Comparison of ENCODE assay signal across 2 cellular contexts in the genomic region with DNA sequence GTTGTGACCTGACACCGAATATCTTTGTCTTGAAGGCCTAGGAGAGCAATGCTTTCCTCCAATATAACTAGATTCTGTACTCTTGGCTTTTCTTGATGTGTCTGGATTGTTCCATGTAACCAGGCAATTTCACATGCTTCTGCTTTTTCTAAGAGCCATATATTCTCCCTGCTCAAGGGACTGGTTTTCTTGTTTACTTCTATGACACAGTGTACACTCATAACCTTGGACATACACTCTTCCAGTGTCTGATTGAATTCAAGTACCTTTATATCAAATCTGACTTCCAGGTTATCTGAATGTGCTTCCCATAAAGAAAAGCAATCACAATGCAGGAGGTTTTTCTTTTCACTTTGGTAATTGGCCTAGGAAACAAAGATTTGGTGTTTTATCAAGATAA.
TF ChIP-seq lines count a peak whose summit lies in the region.

No MANE protein-coding gene starts in this region.

TF ChIP-seq in GM12891, 5 proteins besides CTCF, POLR2A, EP300 and RAD21:
- no peak for TF ChIP-seq POLR2AphosphoS5 (IDR thresholded peaks at IDR 0.05; ENCODE audit: low read depth, low read length)
- no peak for TF ChIP-seq PAX5 (IDR thresholded peaks at IDR 0.05; ENCODE audit: insufficient read depth, low read length, severe bottlenecking)
- no peak for TF ChIP-seq POU2F2 (IDR thresholded peaks at IDR 0.05; ENCODE audit: low read depth, low read length)
- TF ChIP-seq TAF1 (IDR thresholded peaks at IDR 0.05; ENCODE audit: low read depth, low read length), result no peak
- no peak for TF ChIP-seq SPI1 (IDR thresholded peaks at IDR 0.05; ENCODE audit: low read depth, low read length)
TF ChIP-seq in GM12891: peak in this region for 0.

TF ChIP-seq in H1, 55 proteins besides CTCF, POLR2A, EP300 and RAD21:
- TF ChIP-seq KDM4A (IDR thresholded peaks at IDR 0.05; ENCODE audit: low read depth, low read length, severe bottlenecking) (no peak), SRF (IDR thresholded peaks at IDR 0.05; ENCODE audit: low read depth, low read length) (no peak), CHD1 (IDR thresholded peaks at IDR 0.05; ENCODE audit: low read depth, low read length) (no peak), HDAC6 (IDR thresholded peaks at IDR 0.05; ENCODE audit: low read depth, low read length) (no peak), JUN (IDR thresholded peaks at IDR 0.05; ENCODE audit: low read depth, low read length) (no peak), GTF2F1 (IDR thresholded peaks at IDR 0.05; ENCODE audit: borderline replicate concordance, low read depth, low read length) (no peak), NANOG (IDR thresholded peaks at IDR 0.05; ENCODE audit: insufficient read depth, low read depth, low read length, poor library complexity, severe bottlenecking) (no peak), CREB1 (IDR thresholded peaks at IDR 0.05) (no peak), SIRT6 (IDR thresholded peaks at IDR 0.05; ENCODE audit: low read length) (no peak), CBX8 (IDR thresholded peaks at IDR 0.05; ENCODE audit: borderline replicate concordance, low read depth, low read length) (no peak)
